In the genomic region with DNA sequence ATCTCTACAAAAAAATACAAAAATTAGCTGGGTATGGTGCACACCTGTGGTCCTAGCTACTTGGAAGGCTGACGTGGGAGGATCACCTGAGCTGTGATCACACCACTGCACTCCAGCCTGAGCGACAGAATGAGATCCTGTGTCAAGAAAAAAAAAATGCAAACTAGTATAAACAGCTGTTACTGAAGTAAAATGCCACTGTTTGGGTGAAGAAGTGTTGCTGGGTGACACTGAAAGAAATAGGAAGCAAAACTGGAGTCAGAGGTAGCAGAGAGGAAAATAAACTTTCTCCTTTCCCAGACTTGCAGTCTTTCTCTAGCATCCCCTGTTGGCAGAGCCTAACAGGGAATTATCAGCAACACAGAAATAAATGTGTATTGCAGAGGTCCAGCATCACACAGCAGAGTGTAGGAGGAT, we compare ENCODE assay signal across 11 cellular contexts.
DNase-seq lines count a peak whose midpoint lies in the region; ATAC-seq and TF ChIP-seq lines count a peak whose summit lies in the region.
"Had no signal": no experiment of that assay in that cellular context is flagged by ENCODE, and none has a peak within 500 bp of the region (broad histone marks: within the 10 kb centered on the region; RNA-seq: fewer than 3 reads in every experiment).

No MANE protein-coding gene starts in this region.

- peak; percentile 33 for ATAC-seq in GM18498 (IDR thresholded peaks at IDR 0.05; ENCODE audit: unreplicated experiment)
- ATAC-seq in HG02798 (IDR thresholded peaks at IDR 0.05; ENCODE audit: poor library complexity, unreplicated experiment), result peak; percentile 22
- peak; percentile 64 for ATAC-seq in memory B cell (ENCODE audit: low read depth)

- TF ChIP-seq CTCF in GM20000 (IDR thresholded peaks at IDR 0.05; ENCODE audit: extremely low read depth, missing control alignments), result no peak

- peaks cover 18% of the 10 kb centered on the region for H3K36me3 Mint-ChIP-seq in activated T-helper 1 cell treated with anti-CD3 and anti-CD28 coated beads, Interleukin-12 subunit alpha, Interleukin-12 subunit beta, Interleukin-2, Interleukin-4 antibody, amounts not matched to agents 30 ng/mL and 10 ng/mL and 1 ng/mL, durations not matched to agents 14 hours and 24 hours and 36 hours (ENCODE audit: low read depth)
- H3K36me3 Mint-ChIP-seq in memory B cell, result no peaks in the 10 kb centered on the region

- peak overlapping the region; percentile 87 for H3K27ac Mint-ChIP-seq in activated T-helper 1 cell treated with anti-CD3 and anti-CD28 coated beads, Interleukin-12 subunit alpha, Interleukin-12 subunit beta, Interleukin-2, Interleukin-4 antibody, amounts not matched to agents 30 ng/mL and 10 ng/mL and 1 ng/mL, durations not matched to agents 14 hours and 24 hours and 36 hours
- H3K27ac Mint-ChIP-seq in memory B cell, result no peak overlapping the region

- H3K4me1 Mint-ChIP-seq in activated T-helper 1 cell treated with anti-CD3 and anti-CD28 coated beads, Interleukin-12 subunit alpha, Interleukin-12 subunit beta, Interleukin-2, Interleukin-4 antibody, amounts not matched to agents 30 ng/mL and 10 ng/mL and 1 ng/mL, durations not matched to agents 14 hours and 24 hours and 36 hours (ENCODE audit: low read depth), result peaks cover 73% of the 10 kb centered on the region
- peaks cover 7% of the 10 kb centered on the region for H3K4me1 Mint-ChIP-seq in memory B cell

- intact Hi-C loops in activated T-helper 1 cell treated with anti-CD3 and anti-CD28 coated beads, Interleukin-12 subunit alpha, Interleukin-12 subunit beta, Interleukin-2, Interleukin-4 antibody, amounts not matched to agents 30 ng/mL and 10 ng/mL and 1 ng/mL, durations not matched to agents 14 hours and 24 hours and 36 hours (cut with micrococcal nuclease), result loop anchor here (1.0 kb wide), 1 partner anchor 10 kb away; no protein-coding TSS in a partner anchor

- DNase-seq in activated T-helper 1 cell treated with anti-CD3 and anti-CD28 coated beads, Interleukin-12 subunit alpha, Interleukin-12 subunit beta, Interleukin-2, Interleukin-4 antibody, amounts not matched to agents 30 ng/mL and 10 ng/mL and 1 ng/mL, durations not matched to agents 14 hours and 24 hours and 36 hours (ENCODE audit: low spot score), result no peak
- DNase-seq in memory B cell (ENCODE audit: low spot score in 2 of 2) (no peak), GM20000 (ENCODE audit: low spot score) (no peak), mesenteric fat pad (ENCODE audit: low spot score) (no peak), hypothalamus (lab: John Stamatoyannopoulos, UW) (no peak), activated gamma-delta T cell (lab: John Stamatoyannopoulos, UW) (no peak)
- DNase-seq: activated T-cell treated with anti-CD3 and anti-CD28 coated beads, Interleukin-2, amount 50 U/mL, for 24 hours; erythroblast; stimulated activated naive CD4-positive, alpha-beta T cell treated with Interleukin-2 at 50 U/mL for 16 hours had no signal

- H3K4me3 Mint-ChIP-seq in activated T-helper 1 cell treated with anti-CD3 and anti-CD28 coated beads, Interleukin-12 subunit alpha, Interleukin-12 subunit beta, Interleukin-2, Interleukin-4 antibody, amounts not matched to agents 30 ng/mL and 10 ng/mL and 1 ng/mL, durations not matched to agents 14 hours and 24 hours and 36 hours, result peak overlapping the region; percentile 64
- H3K4me3 Mint-ChIP-seq in memory B cell, result no peak overlapping the region
- H3K4me3 Mint-ChIP-seq: activated T-cell treated with anti-CD3 and anti-CD28 coated beads, Interleukin-2, amount 50 U/mL, for 24 hours had no signal

- peaks cover 32% of the 10 kb centered on the region for H3K9me3 Mint-ChIP-seq in activated T-helper 1 cell treated with anti-CD3 and anti-CD28 coated beads, Interleukin-12 subunit alpha, Interleukin-12 subunit beta, Interleukin-2, Interleukin-4 antibody, amounts not matched to agents 30 ng/mL and 10 ng/mL and 1 ng/mL, durations not matched to agents 14 hours and 24 hours and 36 hours
- H3K9me3 Mint-ChIP-seq in memory B cell, result no peaks in the 10 kb centered on the region
- H3K9me3 Mint-ChIP-seq: activated T-cell treated with anti-CD3 and anti-CD28 coated beads, Interleukin-2, amount 50 U/mL, for 24 hours had no signal

- peaks cover 4% of the 10 kb centered on the region for H3K27me3 Mint-ChIP-seq in activated T-helper 1 cell treated with anti-CD3 and anti-CD28 coated beads, Interleukin-12 subunit alpha, Interleukin-12 subunit beta, Interleukin-2, Interleukin-4 antibody, amounts not matched to agents 30 ng/mL and 10 ng/mL and 1 ng/mL, durations not matched to agents 14 hours and 24 hours and 36 hours (ENCODE audit: insufficient read depth)
- H3K27me3 Mint-ChIP-seq in memory B cell, result no peaks in the 10 kb centered on the region
